In genomic region chr16:67804853-67805542, GRCh38 we compare ENCODE assay signal across 9 cellular contexts. TPM values are rescaled to one million over a fixed set of nuclear protein-coding genes. Genes with fewer than 3 reads are reported as not detected.
DNase-seq lines count a peak whose midpoint lies in the region; FAIRE-seq and TF ChIP-seq lines count a peak whose summit lies in the region.
"Had no signal": no experiment of that assay in that cellular context is flagged by ENCODE, and none has a peak within 500 bp of the region (broad histone marks: within the 10 kb centered on the region; RNA-seq: fewer than 3 reads in every experiment).

No MANE protein-coding gene starts in this region.

- no peaks in the 10 kb centered on the region for H3K27me3 Mint-ChIP-seq in activated T-cell treated with anti-CD3 and anti-CD28 coated beads, Interleukin-2, amount 50 U/mL, for 24 hours
- no peaks in the 10 kb centered on the region for H3K27me3 Mint-ChIP-seq in activated naive CD8-positive, alpha-beta T cell

- no peak for TF ChIP-seq POLR2A in erythroblast (IDR thresholded peaks at IDR 0.05; ENCODE audit: low read length)

- peak overlapping the region; percentile 99 for H3K27ac Mint-ChIP-seq in activated T-cell treated with anti-CD3 and anti-CD28 coated beads, Interleukin-2, amount 50 U/mL, for 24 hours
- H3K27ac Mint-ChIP-seq in activated naive CD8-positive, alpha-beta T cell, result peak overlapping the region; percentile 93

- H3K4me1 ChIP-seq in kidney (ENCODE audit: control insufficient read depth in 1 of 2, insufficient read depth in 1 of 2, low read depth in 1 of 2, low read length in 2 of 2), result peaks cover 11 to 16% of the 10 kb centered on the region in 2 donors
- peaks cover 12 to 32% (median 29%) of the 10 kb centered on the region in 5 donors for H3K4me1 ChIP-seq in subcutaneous abdominal adipose tissue (ENCODE audit: control insufficient read depth in 5 of 5, insufficient read depth in 5 of 5, low read length in 5 of 5)

- H3K9me3 ChIP-seq in kidney (ENCODE audit: control insufficient read depth in 1 of 2, low read length in 2 of 2) (no peaks in the 10 kb centered on the region), subcutaneous abdominal adipose tissue (ENCODE audit: control insufficient read depth in 5 of 5, low read length in 5 of 5) (no peaks in the 10 kb centered on the region)
- H3K9me3 ChIP-seq: left lung had no signal

- H3K9me3 Mint-ChIP-seq in activated T-cell treated with anti-CD3 and anti-CD28 coated beads, Interleukin-2, amount 50 U/mL, for 24 hours, result no peaks in the 10 kb centered on the region
- no peaks in the 10 kb centered on the region for H3K9me3 Mint-ChIP-seq in activated naive CD8-positive, alpha-beta T cell (ENCODE audit: low read depth)

- intact Hi-C loops in kidney (cut with DNase I), result no loop called here

- H3K27ac ChIP-seq in kidney (ENCODE audit: low read depth in 2 of 2, low read length in 2 of 2) (no peak overlapping the region), subcutaneous abdominal adipose tissue (ENCODE audit: low read depth, low read length) (no peak overlapping the region)

- H3K36me3 ChIP-seq in kidney (ENCODE audit: control insufficient read depth in 1 of 2, insufficient read depth in 2 of 2, low read length in 2 of 2), result peaks cover 8 to 9% of the 10 kb centered on the region in 2 donors
- H3K36me3 ChIP-seq in subcutaneous abdominal adipose tissue (ENCODE audit: control insufficient read depth in 5 of 5, insufficient read depth in 5 of 5, low read length in 5 of 5), result peaks cover 3 to 29% (median 9%) of the 10 kb centered on the region in 5 donors

- no peak for FAIRE-seq in kidney (lab: Jason Lieb, UNC)

- H3K4me1 Mint-ChIP-seq in activated T-cell treated with anti-CD3 and anti-CD28 coated beads, Interleukin-2, amount 50 U/mL, for 24 hours (ENCODE audit: low read depth), result peaks cover 59% of the 10 kb centered on the region
- peaks cover 49% of the 10 kb centered on the region for H3K4me1 Mint-ChIP-seq in activated naive CD8-positive, alpha-beta T cell (ENCODE audit: low read depth)

- H3K36me3 Mint-ChIP-seq in activated T-cell treated with anti-CD3 and anti-CD28 coated beads, Interleukin-2, amount 50 U/mL, for 24 hours (ENCODE audit: low read depth), result peaks cover 62% of the 10 kb centered on the region
- H3K36me3 Mint-ChIP-seq in activated naive CD8-positive, alpha-beta T cell, result peaks cover 9% of the 10 kb centered on the region

- no peak for TF ChIP-seq CTCF in kidney (IDR thresholded peaks at IDR 0.05; ENCODE audit: borderline replicate concordance, extremely low read depth, insufficient read depth)

- peak overlapping the region; percentile 86 to 94 for H3K4me3 ChIP-seq in kidney (ENCODE audit: low read length in 2 of 2)
- H3K4me3 ChIP-seq in subcutaneous abdominal adipose tissue (ENCODE audit: low read depth in 1 of 5, low read length in 5 of 5), result peak overlapping the region; percentile 88 to 98 (median 96)

- no peaks in the 10 kb centered on the region for H3K27me3 ChIP-seq in subcutaneous abdominal adipose tissue (ENCODE audit: control insufficient read depth in 5 of 5, insufficient read depth in 4 of 5, low read length in 5 of 5)
- H3K27me3 ChIP-seq: left lung had no signal

- peak overlapping the region; percentile 89 to 95 for H3K9ac ChIP-seq in kidney (ENCODE audit: low read length in 2 of 2)
- H3K9ac ChIP-seq in subcutaneous abdominal adipose tissue (ENCODE audit: low read length in 5 of 5), result peak overlapping the region in 2 of 5 donors; percentile 95 to 98

- DNase-seq in activated T-cell treated with anti-CD3 and anti-CD28 coated beads, Interleukin-2, amount 50 U/mL, for 24 hours, result no peak
- DNase-seq in activated T-cell treated with anti-CD3 and anti-CD28 coated beads, Interleukin-2, amount 50 U/mL, for 1 hour, result no peak
- DNase-seq in kidney (no peak), globus pallidus (ENCODE audit: low spot score) (no peak), NCI-H2081 treated with DMSO at 0.1 percent for 48 hours (lab: John Stamatoyannopoulos, UW) (no peak), erythroblast (lab: John Stamatoyannopoulos, UW) (no peak)

- H3K4me3 Mint-ChIP-seq in activated T-cell treated with anti-CD3 and anti-CD28 coated beads, Interleukin-2, amount 50 U/mL, for 24 hours, result peak overlapping the region; percentile 93
- peak overlapping the region; percentile 91 for H3K4me3 Mint-ChIP-seq in activated naive CD8-positive, alpha-beta T cell

RNA-seq across cellular contexts. Expression of gene RANBP10, which starts 1.4 kb away (rescaled TPM):
- total RNA-seq in kidney, result 22.3 TPM
- 7.0 TPM for polyA plus RNA-seq in kidney (ENCODE audit: insufficient read depth, low read depth, low replicate concordance)

RNA-seq across cellular contexts. Expression of gene TSNAXIP1, which starts 1.7 kb away (rescaled TPM):
- 3.9 TPM for total RNA-seq in kidney
- polyA plus RNA-seq in kidney (ENCODE audit: insufficient read depth, low read depth, low replicate concordance), result 2.8 TPM

RNA-seq across cellular contexts. Expression of gene THAP11, which starts 37.1 kb away (rescaled TPM):
- 27.0 TPM for total RNA-seq in kidney
- 21.4 TPM for polyA plus RNA-seq in kidney (ENCODE audit: insufficient read depth, low read depth, low replicate concordance)

RNA-seq across cellular contexts. Expression of gene NUTF2, which starts 41.7 kb away (rescaled TPM):
- 76.4 TPM for total RNA-seq in kidney
- polyA plus RNA-seq in kidney (ENCODE audit: insufficient read depth, low read depth, low replicate concordance), result 107 TPM

RNA-seq across cellular contexts. Expression of gene CENPT, which starts 42.5 kb away (rescaled TPM):
- total RNA-seq in kidney, result 42.5 TPM
- 25.3 TPM for polyA plus RNA-seq in kidney (ENCODE audit: insufficient read depth, low read depth, low replicate concordance)
